21 cellular contexts compared by ENCODE assay signal in genomic region chr14:92451755-92452154, GRCh38.
"Had no signal": no experiment of that assay in that cellular context is flagged by ENCODE, and none has a peak within 500 bp of the region (broad histone marks: within the 10 kb centered on the region; RNA-seq: fewer than 3 reads in every experiment).

No MANE protein-coding gene starts in this region.

- H3K36me3 ChIP-seq: esophagus muscularis mucosa, gastrocnemius medialis had no signal

- H3K4me1 ChIP-seq: gastrocnemius medialis, parathyroid adenoma had no signal

- H3K27me3 ChIP-seq: esophagus muscularis mucosa, gastrocnemius medialis had no signal

- ATAC-seq: activated naive CD4-positive, alpha-beta T cell treated with anti-CD3 and anti-CD28 coated beads, Interleukin-2, amount 50 U/mL, for 72 hours; activated T-helper 17 cell treated with anti-CD3 and anti-CD28 coated beads, Interleukin-2, amount 50 U/mL, for 72 hours; gastrocnemius medialis; sciatic nerve had no signal

- DNase-seq: activated CD4-positive, alpha-beta T cell treated with anti-CD3 and anti-CD28 coated beads for 1 hour; activated CD8-positive, alpha-beta memory T cell treated with anti-CD3 and anti-CD28 coated beads, Interleukin-2, amount 50 U/mL, for 4 hours; activated T-cell treated with anti-CD3 and anti-CD28 coated beads, Interleukin-2, amount 50 U/mL, for 24 hours; caudate nucleus; dermis blood vessel endothelial cell; effector CD8-positive, alpha-beta T cell; gastrocnemius medialis; left cardiac atrium; mammary epithelial cell; nucleus accumbens; small intestine; stimulated activated CD4-positive, alpha-beta T cell treated with anti-CD3 and anti-CD28 coated beads, Interleukin-15, amount 100 ng/mL, for 24 hours; stimulated activated naive CD4-positive, alpha-beta T cell treated with Interleukin-2 at 50 U/mL for 16 hours; T-helper 1 cell had no signal

- H3K27ac Mint-ChIP-seq: activated naive CD4-positive, alpha-beta T cell treated with anti-CD3 and anti-CD28 coated beads, Interleukin-2, amount 50 U/mL, for 72 hours; activated T-cell treated with anti-CD3 and anti-CD28 coated beads, Interleukin-2, amount 50 U/mL, for 24 hours; activated T-helper 17 cell treated with anti-CD3 and anti-CD28 coated beads, Interleukin-2, amount 50 U/mL, for 72 hours had no signal

- H3K9me3 ChIP-seq: esophagus muscularis mucosa, gastrocnemius medialis had no signal

- H2AFZ ChIP-seq: parathyroid adenoma had no signal

- H3K27ac ChIP-seq: esophagus muscularis mucosa, parathyroid adenoma had no signal

- H3K27me3 Mint-ChIP-seq: activated T-cell treated with anti-CD3 and anti-CD28 coated beads, Interleukin-2, amount 50 U/mL, for 24 hours; activated T-helper 17 cell treated with anti-CD3 and anti-CD28 coated beads, Interleukin-2, amount 50 U/mL, for 72 hours had no signal

- H3K4me3 Mint-ChIP-seq: activated T-cell treated with anti-CD3 and anti-CD28 coated beads, Interleukin-2, amount 50 U/mL, for 24 hours; activated T-helper 17 cell treated with anti-CD3 and anti-CD28 coated beads, Interleukin-2, amount 50 U/mL, for 72 hours; brain; nephron had no signal

- H3K4me1 Mint-ChIP-seq: activated T-helper 17 cell treated with anti-CD3 and anti-CD28 coated beads, Interleukin-2, amount 50 U/mL, for 72 hours had no signal

- H3K9ac ChIP-seq: parathyroid adenoma had no signal

- H3K36me3 Mint-ChIP-seq: activated naive CD4-positive, alpha-beta T cell treated with anti-CD3 and anti-CD28 coated beads, Interleukin-2, amount 50 U/mL, for 72 hours; brain had no signal

- H3K9me3 Mint-ChIP-seq: activated naive CD4-positive, alpha-beta T cell treated with anti-CD3 and anti-CD28 coated beads, Interleukin-2, amount 50 U/mL, for 72 hours; activated T-cell treated with anti-CD3 and anti-CD28 coated beads, Interleukin-2, amount 50 U/mL, for 24 hours; activated T-helper 17 cell treated with anti-CD3 and anti-CD28 coated beads, Interleukin-2, amount 50 U/mL, for 72 hours; nephron had no signal

- H3K4me3 ChIP-seq: esophagus muscularis mucosa, gastrocnemius medialis had no signal
